ENCODE assay signal across 8 cellular contexts in genomic region chr14:85528080-85528881, GRCh38. TPM values are rescaled to one million over a fixed set of nuclear protein-coding genes. Genes with fewer than 3 reads are reported as not detected.
DNase-seq lines count a peak whose midpoint lies in the region; ATAC-seq, FAIRE-seq and TF ChIP-seq lines count a peak whose summit lies in the region.

No MANE protein-coding gene starts in this region.

- H3K9me3 ChIP-seq in SJSA1 (replicated peaks) = no peaks in the 10 kb centered on the region

- FAIRE-seq in frontal cortex (lab: Jason Lieb, UNC) = no peak

- ATAC-seq in omental fat pad (ENCODE audit: low FRiP score) = peak; percentile 38
- no peak for ATAC-seq in HG03175 (IDR thresholded peaks at IDR 0.05; ENCODE audit: unreplicated experiment)
- ATAC-seq in GM19328 (IDR thresholded peaks at IDR 0.05; ENCODE audit: unreplicated experiment) = no peak

- H3K4me1 ChIP-seq in SJSA1 (replicated peaks) = peaks cover 44% of the 10 kb centered on the region

- peaks cover 5% of the 10 kb centered on the region; the same call in 1 of the 2 replicates for H3K36me3 ChIP-seq in SJSA1

- DNase-seq in HFF-Myc (ENCODE audit: extremely low read depth, low read depth) = peak; percentile 82
- peak; percentile 65 to 82 for DNase-seq in SJSA1 (ENCODE audit: low read depth in 1 of 2, low spot score in 2 of 2)
- DNase-seq in frontal cortex (ENCODE audit: low spot score in 2 of 2) = peak; percentile 24 to 27
- DNase-seq in omental fat pad (ENCODE audit: low spot score) = no peak
- DNase-seq in stimulated activated CD4-positive, alpha-beta T cell treated with anti-CD3 and anti-CD28 coated beads, Interleukin-4, amount 100 ng/mL, for 4 hours = no peak
- no peak for DNase-seq in NCI-H446 treated with DMSO at 0.1 percent for 48 hours (lab: John Stamatoyannopoulos, UW)

- H3K27me3 ChIP-seq in SJSA1 (replicated peaks) = no peaks in the 10 kb centered on the region

- H3K4me3 ChIP-seq in HFF-Myc (replicated peaks; ENCODE audit: low read depth, low read length) = peak overlapping the region; percentile 91
- peak overlapping the region; percentile 83 for H3K4me3 ChIP-seq in SJSA1

- H3K27ac ChIP-seq in SJSA1 = peak overlapping the region; percentile 91

- peak; percentile 67 for TF ChIP-seq CTCF in HFF-Myc (IDR thresholded peaks at IDR 0.05; ENCODE audit: low read depth, low read length, missing control alignments)
- no peak for TF ChIP-seq CTCF in omental fat pad (IDR thresholded peaks at IDR 0.05)

RNA-seq across cellular contexts. Expression of gene FLRT2, which starts 1.7 kb away (rescaled TPM):
- total RNA-seq in SJSA1 (2014; rRNA removed; shearing (Covaris generic)) = 15.8 and 17.0 TPM in 2 replicates
- total RNA-seq in frontal cortex = 84.0 TPM
- total RNA-seq in omental fat pad = 10 to 100 TPM; 15.9 to 71.4 (median 23.8) TPM

Comparison
In these comparisons a context has a peak if more than half of its experiments do, and no peak if none do; other contexts are left out.
1. DNase-seq: peak in HFF-Myc (single experiment), SJSA1 (2 of 2) and frontal cortex (2 of 2); none in omental fat pad (single experiment), stimulated activated CD4-positive, alpha-beta T cell treated with anti-CD3 and anti-CD28 coated beads, Interleukin-4, amount 100 ng/mL, for 4 hours (0 of 2) and NCI-H446 treated with DMSO at 0.1 percent for 48 hours (single experiment).